Comparison of ENCODE assay signal across 1 cellular context in the genomic region with DNA sequence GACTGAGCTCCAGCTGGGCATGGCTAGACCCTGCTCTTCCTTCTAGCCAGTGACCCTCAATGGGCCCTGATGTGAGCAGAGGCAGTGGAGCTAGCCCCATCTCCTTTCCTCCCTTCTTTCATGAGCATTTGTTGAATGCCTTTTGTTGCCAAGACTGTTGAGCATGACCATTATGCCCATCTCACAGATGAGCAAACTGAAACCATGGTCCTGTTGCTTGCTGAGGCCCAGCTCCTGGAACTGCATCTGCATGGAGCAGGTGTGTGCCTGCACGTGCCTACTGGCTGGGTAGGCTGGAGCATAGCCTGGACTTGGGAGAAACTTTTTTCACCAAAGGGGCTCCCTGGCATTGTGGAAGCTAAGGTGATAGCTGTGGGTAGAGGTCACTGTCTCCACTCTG.
TF ChIP-seq lines count a peak whose summit lies in the region.

No MANE protein-coding gene starts in this region.

TF ChIP-seq in HepG2, 621 proteins besides CTCF, POLR2A, EP300 and RAD21:
- TF ChIP-seq MAFK (conservative IDR thresholded peaks at IDR 0.05 in 1 of 2, IDR thresholded peaks at IDR 0.05 in 1 of 2; ENCODE audit: low read length in 2 of 2) (no peak), ZNF720 (CRISPR knock-in tag; IDR thresholded peaks at IDR 0.05) (no peak), ZNF547 (CRISPR knock-in tag; IDR thresholded peaks at IDR 0.05) (no peak), ZNF20 (CRISPR knock-in tag; IDR thresholded peaks at IDR 0.05) (no peak), ATF7 (IDR thresholded peaks at IDR 0.05) (no peak), ATF7 (CRISPR knock-in tag; IDR thresholded peaks at IDR 0.05) (no peak), ZNF629 (CRISPR knock-in tag; conservative IDR thresholded peaks at IDR 0.05) (peak; percentile 91), ZMYM3 (CRISPR knock-in tag; IDR thresholded peaks at IDR 0.05) (peak; percentile 84), ZHX1 (CRISPR knock-in tag; IDR thresholded peaks at IDR 0.05; ENCODE audit: low read depth) (no peak), ZNF160 (CRISPR knock-in tag; IDR thresholded peaks at IDR 0.05) (no peak), ZNF660 (CRISPR knock-in tag; IDR thresholded peaks at IDR 0.05; ENCODE audit: borderline replicate concordance, low read depth) (no peak), SNAI1 (CRISPR knock-in tag; IDR thresholded peaks at IDR 0.05; ENCODE audit: borderline replicate concordance) (no peak), ZFP90 (CRISPR knock-in tag; IDR thresholded peaks at IDR 0.05; ENCODE audit: borderline replicate concordance) (no peak), BHLHE40 (IDR thresholded peaks at IDR 0.05; ENCODE audit: low read length) (peak; percentile 50), SIN3B (IDR thresholded peaks at IDR 0.05; ENCODE audit: low read length) (no peak), REST (IDR thresholded peaks at IDR 0.05; ENCODE audit: borderline replicate concordance in 1 of 2, low read depth in 1 of 2, low read length in 2 of 2) (no peak), FIP1L1 (IDR thresholded peaks at IDR 0.05; ENCODE audit: borderline replicate concordance, insufficient read depth, low read depth, low read length) (no peak), ZNF510 (CRISPR knock-in tag; IDR thresholded peaks at IDR 0.05; ENCODE audit: low read depth) (no peak), ZEB1 (IDR thresholded peaks at IDR 0.05; ENCODE audit: insufficient replicate concordance, low read depth) (no peak), THAP11 (CRISPR knock-in tag; IDR thresholded peaks at IDR 0.05) (no peak), KDM1A (CRISPR knock-in tag; IDR thresholded peaks at IDR 0.05) (peak; percentile 76; the same call in 1 of the 2 replicates), TP53 (CRISPR knock-in tag; conservative IDR thresholded peaks at IDR 0.05) (no peak), ZNF562 (CRISPR knock-in tag; IDR thresholded peaks at IDR 0.05; ENCODE audit: borderline replicate concordance) (no peak)
- TF ChIP-seq, protein P1, sequence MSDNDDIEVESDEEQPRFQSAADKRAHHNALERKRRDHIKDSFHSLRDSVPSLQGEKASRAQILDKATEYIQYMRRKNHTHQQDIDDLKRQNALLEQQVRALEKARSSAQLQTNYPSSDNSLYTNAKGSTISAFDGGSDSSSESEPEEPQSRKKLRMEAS (IDR thresholded peaks at IDR 0.05): no peak
- TF ChIP-seq, protein P2, sequence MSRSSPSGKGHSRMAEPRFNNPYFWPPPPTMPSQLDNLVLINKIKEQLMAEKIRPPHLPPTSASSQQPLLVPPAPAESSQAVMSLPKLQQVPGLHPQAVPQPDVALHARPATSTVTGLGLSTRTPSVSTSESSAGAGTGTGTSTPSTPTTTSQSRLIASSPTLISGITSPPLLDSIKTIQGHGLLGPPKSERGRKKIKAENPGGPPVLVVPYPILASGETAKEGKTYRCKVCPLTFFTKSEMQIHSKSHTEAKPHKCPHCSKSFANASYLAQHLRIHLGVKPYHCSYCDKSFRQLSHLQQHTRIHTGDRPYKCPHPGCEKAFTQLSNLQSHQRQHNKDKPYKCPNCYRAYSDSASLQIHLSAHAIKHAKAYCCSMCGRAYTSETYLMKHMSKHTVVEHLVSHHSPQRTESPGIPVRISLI (CRISPR knock-in tag; IDR thresholded peaks at IDR 0.05; ENCODE audit: borderline replicate concordance): no peak
- TF ChIP-seq, protein P3, sequence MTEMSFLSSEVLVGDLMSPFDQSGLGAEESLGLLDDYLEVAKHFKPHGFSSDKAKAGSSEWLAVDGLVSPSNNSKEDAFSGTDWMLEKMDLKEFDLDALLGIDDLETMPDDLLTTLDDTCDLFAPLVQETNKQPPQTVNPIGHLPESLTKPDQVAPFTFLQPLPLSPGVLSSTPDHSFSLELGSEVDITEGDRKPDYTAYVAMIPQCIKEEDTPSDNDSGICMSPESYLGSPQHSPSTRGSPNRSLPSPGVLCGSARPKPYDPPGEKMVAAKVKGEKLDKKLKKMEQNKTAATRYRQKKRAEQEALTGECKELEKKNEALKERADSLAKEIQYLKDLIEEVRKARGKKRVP (CRISPR knock-in tag; IDR thresholded peaks at IDR 0.05): no peak
